Comparison of ENCODE assay signal across 10 cellular contexts in the genomic region with DNA sequence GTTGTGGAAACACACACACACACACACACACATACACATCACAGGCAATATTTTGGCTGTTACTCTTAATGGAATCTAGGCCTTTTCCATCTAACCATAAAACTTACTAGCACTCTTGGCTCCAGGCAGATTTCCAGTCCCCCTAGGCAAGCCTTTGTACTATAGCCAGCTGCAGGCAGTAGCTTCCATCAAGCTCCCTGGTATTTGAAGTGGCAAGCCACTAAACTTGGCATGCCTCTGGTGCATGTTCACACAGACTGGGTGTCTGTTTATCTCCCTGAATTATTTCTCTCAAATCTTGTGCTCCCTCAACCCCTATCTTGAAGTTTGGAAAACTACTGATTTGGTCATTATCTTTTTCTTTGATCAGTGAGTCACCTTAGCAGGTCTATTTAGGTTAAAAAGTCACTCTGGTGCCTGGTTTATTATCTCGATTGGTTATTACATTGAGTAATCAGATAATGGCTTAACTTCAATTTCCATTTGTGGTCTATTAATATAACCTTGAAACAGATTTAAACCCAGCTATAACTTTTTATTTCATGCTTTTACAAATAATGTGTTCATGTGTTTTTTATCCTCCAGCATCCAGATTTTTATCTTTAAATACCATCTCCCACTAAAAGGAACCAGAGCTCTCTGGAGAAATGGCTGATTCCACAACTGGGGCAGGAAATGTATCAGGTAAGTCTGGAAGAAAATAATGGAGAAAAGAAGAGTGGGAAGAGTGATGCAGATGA. TPM values are rescaled to one million over a fixed set of nuclear protein-coding genes. Genes with fewer than 3 reads are reported as not detected.
DNase-seq lines count a peak whose midpoint lies in the region; ATAC-seq, FAIRE-seq and TF ChIP-seq lines count a peak whose summit lies in the region.
"Had no signal": no experiment of that assay in that cellular context is flagged by ENCODE, and none has a peak within 500 bp of the region (broad histone marks: within the 10 kb centered on the region; RNA-seq: fewer than 3 reads in every experiment).

No MANE protein-coding gene starts in this region.

- peaks cover 9% of the 10 kb centered on the region for H3K36me3 ChIP-seq in HUES6 (ENCODE audit: control insufficient read depth, insufficient read depth, low read length)
- H3K36me3 ChIP-seq in kidney (ENCODE audit: control insufficient read depth in 1 of 2, insufficient read depth in 2 of 2, low read length in 2 of 2): peaks cover under 1 to 8% of the 10 kb centered on the region in 2 donors
- H3K36me3 ChIP-seq in mammary epithelial cell (ENCODE audit: insufficient read depth, low read length): no peaks in the 10 kb centered on the region

- H3K4me3 Mint-ChIP-seq in activated CD4-positive, alpha-beta memory T cell treated with anti-CD3 and anti-CD28 coated beads for 36 hours: peak overlapping the region; percentile 61
- H3K4me3 Mint-ChIP-seq in natural killer cell: peak overlapping the region; percentile 79

- H3K27ac ChIP-seq in HUES6 (ENCODE audit: low read depth, low read length): no peak overlapping the region
- H3K27ac ChIP-seq in kidney (ENCODE audit: low read depth in 2 of 2, low read length in 2 of 2): no peak overlapping the region
- no peak overlapping the region for H3K27ac ChIP-seq in mammary epithelial cell (ENCODE audit: insufficient read depth, low read depth, low read length)

- H4K20me1 ChIP-seq in mammary epithelial cell (ENCODE audit: insufficient read depth, low read length): no peaks in the 10 kb centered on the region

- H3K9me3 ChIP-seq in HUES6 (ENCODE audit: control insufficient read depth, insufficient read depth, low read depth, low read length) (0 out of 2 replicates have a peak, but pooled peaks cover 5% of the 10 kb centered on the region), kidney (ENCODE audit: control insufficient read depth in 1 of 2, low read length in 2 of 2) (no peaks in the 10 kb centered on the region), mammary epithelial cell (replicated peaks; ENCODE audit: insufficient read depth, low read length) (no peaks in the 10 kb centered on the region)

- no peak for ATAC-seq in natural killer cell

- 14% methylated on average over 1 of the region's 1 CpG for WGBS in mammary epithelial cell (ENCODE audit: low coverage, missing lambda C conversion rate)

- BruUV-seq in mammary epithelial cell (replicated peaks; lab: Mats Ljungman, UMichigan): no TSS peak

- H3K27ac Mint-ChIP-seq in activated CD4-positive, alpha-beta memory T cell treated with anti-CD3 and anti-CD28 coated beads for 36 hours: peak overlapping the region; percentile 65
- no peak overlapping the region for H3K27ac Mint-ChIP-seq in natural killer cell

- intact Hi-C loops in activated CD4-positive, alpha-beta memory T cell treated with anti-CD3 and anti-CD28 coated beads for 36 hours (cut with micrococcal nuclease): loop anchor here (5.0 to 10.0 kb wide), 3 partner anchors 336 to 878 kb away; partner anchors contain the start of gene KCNA3
- intact Hi-C loops in natural killer cell (cut with micrococcal nuclease) (no loop called here), kidney (cut with DNase I) (no loop called here), mammary epithelial cell (cut with micrococcal nuclease) (loop anchor here (5.0 kb wide), 1 partner anchor 141 kb away; no protein-coding TSS in a partner anchor)

- H3K27me3 ChIP-seq in HUES6 (ENCODE audit: control insufficient read depth, insufficient read depth, low read length): no peaks in the 10 kb centered on the region
- no peaks in the 10 kb centered on the region for H3K27me3 ChIP-seq in mammary epithelial cell (ENCODE audit: insufficient read depth, low read length)

- H3K4me1 ChIP-seq in HUES6 (ENCODE audit: control insufficient read depth, insufficient read depth, low read length) (peaks cover 13% of the 10 kb centered on the region), kidney (ENCODE audit: control insufficient read depth in 1 of 2, insufficient read depth in 1 of 2, low read depth in 1 of 2, low read length in 2 of 2) (peaks cover 6 to 17% of the 10 kb centered on the region in 2 donors), mammary epithelial cell (ENCODE audit: insufficient read depth, low read length) (peaks cover 23% of the 10 kb centered on the region)

- CTCF ChIA-PET in activated CD4-positive, alpha-beta memory T cell treated with anti-CD3 and anti-CD28 coated beads for 36 hours (lab: Charles Lee): interaction anchor here (0.7 to 8.5 kb wide), 9 partner anchors 23 to 1312 kb away, joined by 3 to 107 read pairs (median 6); partner anchors contain the start of gene KCNC4
- CTCF ChIA-PET in mammary epithelial cell (lab: Charles Lee; ENCODE audit: low non-redundant PET): no interaction called here

- peaks cover 33% of the 10 kb centered on the region for H3K4me1 Mint-ChIP-seq in activated CD4-positive, alpha-beta memory T cell treated with anti-CD3 and anti-CD28 coated beads for 36 hours (ENCODE audit: low read depth)
- peaks cover 26 to 31% of the 10 kb centered on the region in 2 donors for H3K4me1 Mint-ChIP-seq in natural killer cell

- no peak overlapping the region for H3K4me2 ChIP-seq in mammary epithelial cell (ENCODE audit: insufficient read depth, low read depth, low read length)

- no peak for FAIRE-seq in kidney (lab: Jason Lieb, UNC)

- H3K36me3 Mint-ChIP-seq in activated CD4-positive, alpha-beta memory T cell treated with anti-CD3 and anti-CD28 coated beads for 36 hours: peaks cover 20% of the 10 kb centered on the region
- no peaks in the 10 kb centered on the region for H3K36me3 Mint-ChIP-seq in natural killer cell

- no peak overlapping the region for H2AFZ ChIP-seq in mammary epithelial cell (ENCODE audit: low read depth, low read length)

- peaks cover 22% of the 10 kb centered on the region for H3K79me2 ChIP-seq in mammary epithelial cell (ENCODE audit: insufficient read depth, low read length)

- H3K4me3 ChIP-seq in HUES6 (ENCODE audit: low read depth, low read length) (peak overlapping the region; percentile 95; the same call in 1 of the 2 replicates), kidney (ENCODE audit: low read length in 2 of 2) (no peak overlapping the region), mammary epithelial cell (replicated peaks in 1 of 3; ENCODE audit: insufficient read depth in 1 of 3, low read depth in 2 of 3, low read length in 3 of 3) (no peak overlapping the region)

- in situ Hi-C loops in mammary epithelial cell (cut with MboI; ENCODE audit: low sequenced_read_pairs in 2 of 2): no loop called here

- no peaks in the 10 kb centered on the region for H3K9me3 Mint-ChIP-seq in activated CD4-positive, alpha-beta memory T cell treated with anti-CD3 and anti-CD28 coated beads for 36 hours
- H3K9me3 Mint-ChIP-seq in natural killer cell: no peaks in the 10 kb centered on the region

- POLR2A ChIA-PET in activated CD4-positive, alpha-beta memory T cell treated with anti-CD3 and anti-CD28 coated beads for 36 hours (lab: Charles Lee): interaction anchor here (0.9 to 3.7 kb wide), 3 partner anchors 71 to 124 kb away, joined by 3 to 16 read pairs (median 3); partner anchors contain the start of gene LAMTOR5

- H3K9ac ChIP-seq in HUES6 (ENCODE audit: low read length): no peak overlapping the region
- H3K9ac ChIP-seq in kidney (ENCODE audit: low read length in 2 of 2): no peak overlapping the region
- no peak overlapping the region for H3K9ac ChIP-seq in mammary epithelial cell (ENCODE audit: insufficient read depth, low read length)

- no peak for TF ChIP-seq CTCF in natural killer cell (IDR thresholded peaks at IDR 0.05)
- no peak for TF ChIP-seq CTCF in kidney (IDR thresholded peaks at IDR 0.05; ENCODE audit: borderline replicate concordance, extremely low read depth, insufficient read depth)
- TF ChIP-seq CTCF in mammary epithelial cell (conservative IDR thresholded peaks at IDR 0.05 in 1 of 2, IDR thresholded peaks at IDR 0.05 in 1 of 2; ENCODE audit: extremely low read depth in 1 of 2, insufficient read depth in 1 of 2, low read depth in 1 of 2, low read length in 2 of 2): no peak

- H3K27me3 Mint-ChIP-seq in activated CD4-positive, alpha-beta memory T cell treated with anti-CD3 and anti-CD28 coated beads for 36 hours: no peaks in the 10 kb centered on the region
- no peaks in the 10 kb centered on the region for H3K27me3 Mint-ChIP-seq in natural killer cell (ENCODE audit: low read depth in 2 of 2)

- dilution Hi-C loops in mammary epithelial cell (cut with HindIII; ENCODE audit: low sequenced_read_pairs): no loop called here

- DNase-seq in DMS53 (lab: John Stamatoyannopoulos, UW): peak; percentile 53
- no peak for DNase-seq in DMS53 treated with DMSO at 0.1 percent for 48 hours (lab: John Stamatoyannopoulos, UW; ENCODE audit: unreplicated experiment)
- no peak for DNase-seq in activated CD4-positive, alpha-beta memory T cell treated with anti-CD3 and anti-CD28 coated beads for 36 hours
- no peak for DNase-seq in natural killer cell
- no peak for DNase-seq in NCI-H1436 treated with DMSO at 0.1 percent for 48 hours (lab: John Stamatoyannopoulos, UW)
- no peak for DNase-seq in kidney
- no peak for DNase-seq in mammary epithelial cell
- DNase-seq: 8988T, substantia nigra had no signal

RNA-seq across cellular contexts. Expression of gene RBM15, which starts 2.7 kb away (rescaled TPM):
- total RNA-seq in activated CD4-positive, alpha-beta memory T cell treated with anti-CD3 and anti-CD28 coated beads for 36 hours: 10 to 100 TPM; 59.1 to 60.2 TPM
- 100 to 1,000 TPM in 1 of 3 donors, 10 to 100 TPM in 2; 81.8 to 109 (median 87.0) TPM for total RNA-seq in natural killer cell
- 27.8 TPM for total RNA-seq in kidney
- polyA plus RNA-seq in kidney (ENCODE audit: insufficient read depth, low read depth, low replicate concordance): 2.2 TPM
- 10 to 100 TPM; 26.3 to 47.0 TPM for total RNA-seq in mammary epithelial cell
- 16.5 TPM for polyA plus RNA-seq in mammary epithelial cell
- 76.2 TPM for polyA minus RNA-seq in mammary epithelial cell

RNA-seq across cellular contexts. Expression of gene SLC16A4, which starts 54.4 kb away (rescaled TPM):
- total RNA-seq in activated CD4-positive, alpha-beta memory T cell treated with anti-CD3 and anti-CD28 coated beads for 36 hours: under 1 TPM; 0.19 to 0.48 TPM
- total RNA-seq in natural killer cell: under 1 TPM; 0.30 to 0.40 (median 0.34) TPM
- total RNA-seq in kidney: 53.1 TPM
- 51.8 TPM for polyA plus RNA-seq in kidney (ENCODE audit: insufficient read depth, low read depth, low replicate concordance)
- total RNA-seq in mammary epithelial cell: 100 to 1,000 TPM in 1 of 2 donors, 10 to 100 TPM in 1; 29.4 to 198 TPM
- 12.4 TPM for polyA plus RNA-seq in mammary epithelial cell
- polyA minus RNA-seq in mammary epithelial cell: 21.8 TPM

Comparison
In these comparisons a context has a peak if more than half of its experiments do, and no peak if none do; other contexts are left out.
1. RNA of gene SLC16A4, which starts 54.4 kb away (total RNA-seq): 29.4 to 198 TPM in mammary epithelial cell and 53.1 TPM in kidney (single experiment); 0.19 to 0.48 TPM in activated CD4-positive, alpha-beta memory T cell treated with anti-CD3 and anti-CD28 coated beads for 36 hours and 0.30 to 0.40 TPM in natural killer cell; every median in the first group is over 10 times any median in the second.
2. intact Hi-C loops: an anchor here in activated CD4-positive, alpha-beta memory T cell treated with anti-CD3 and anti-CD28 coated beads for 36 hours (5.0 to 10.0 kb wide) and mammary epithelial cell (5.0 kb wide); none called in natural killer cell and kidney.